Comparison of ENCODE assay signal across 8 cellular contexts in the genomic region with DNA sequence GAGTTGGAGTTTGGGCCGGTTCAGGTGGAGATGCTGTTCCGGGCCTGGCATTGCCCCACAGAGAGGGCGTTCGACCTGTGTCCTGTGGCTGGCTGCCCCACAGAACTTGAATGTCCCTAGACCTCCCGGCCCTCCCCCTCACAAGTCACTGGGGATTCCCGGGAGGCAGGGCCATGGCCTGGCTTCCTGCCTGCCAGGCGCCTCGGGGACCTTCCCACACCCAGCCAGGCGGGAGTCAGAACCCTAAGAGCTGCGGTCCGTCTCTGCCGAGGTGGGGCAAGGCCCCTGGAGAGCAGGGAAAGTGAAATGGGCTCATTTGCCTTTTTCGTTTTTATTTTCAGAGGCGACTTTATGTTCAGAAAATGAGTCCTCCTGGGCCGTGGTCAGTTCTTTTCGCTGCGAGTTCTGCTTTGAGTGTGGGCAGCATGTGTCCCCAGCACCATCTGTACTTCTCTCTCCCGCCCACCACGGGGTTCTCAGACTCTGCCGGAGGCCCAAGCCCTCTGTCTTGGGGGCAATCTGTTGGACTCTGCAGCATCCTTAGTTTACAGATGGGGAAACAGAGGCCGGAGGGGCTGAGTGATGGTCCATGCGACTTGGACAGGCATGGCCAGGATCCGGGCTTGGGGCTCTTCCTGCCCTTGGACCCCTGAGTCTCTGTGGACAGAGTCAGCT. TPM values are rescaled to one million over a fixed set of nuclear protein-coding genes. Genes with fewer than 3 reads are reported as not detected.
A peak's percentile ranks its signal among the peaks of the same experiment; 100 is the strongest.
DNase-seq lines count a peak whose midpoint lies in the region; ATAC-seq and TF ChIP-seq lines count a peak whose summit lies in the region.

No MANE protein-coding gene starts in this region.

- H3K4me3 Mint-ChIP-seq in activated naive CD4-positive, alpha-beta T cell treated with anti-CD3 and anti-CD28 coated beads for 36 hours, result peak overlapping the region; percentile 80
- peak overlapping the region; percentile 78 to 98 (median 90) for H3K4me3 Mint-ChIP-seq in naive B cell
- H3K4me3 Mint-ChIP-seq in progenitor cell of endocrine pancreas (ENCODE audit: low read depth), result no peak overlapping the region

- intact Hi-C loops in activated naive CD4-positive, alpha-beta T cell treated with anti-CD3 and anti-CD28 coated beads for 36 hours (cut with micrococcal nuclease), result loop anchor here (2.0 to 10.0 kb wide), 6 partner anchors 49 to 1765 kb away; partner anchors contain the start of genes RAE1, STX16 and ZNF831

- CTCF ChIA-PET in activated naive CD4-positive, alpha-beta T cell treated with anti-CD3 and anti-CD28 coated beads for 36 hours (lab: Charles Lee), result interaction anchor here (0.7 to 2.7 kb wide), 6 partner anchors 10 to 62 kb away, joined by 3 to 11 read pairs (median 3); no protein-coding TSS in a partner anchor

- peak; percentile 42 for ATAC-seq in HG03108 (IDR thresholded peaks at IDR 0.05; ENCODE audit: unreplicated experiment)
- no peak for ATAC-seq in naive B cell (ENCODE audit: low read depth in 2 of 2)

- H3K36me3 Mint-ChIP-seq in activated naive CD4-positive, alpha-beta T cell treated with anti-CD3 and anti-CD28 coated beads for 36 hours (ENCODE audit: low read depth), result peaks cover 60% of the 10 kb centered on the region
- H3K36me3 Mint-ChIP-seq in naive B cell (peaks cover 8 to 25% of the 10 kb centered on the region in 2 donors), progenitor cell of endocrine pancreas (ENCODE audit: insufficient read depth) (peaks cover 13% of the 10 kb centered on the region)

- H3K27me3 Mint-ChIP-seq in activated naive CD4-positive, alpha-beta T cell treated with anti-CD3 and anti-CD28 coated beads for 36 hours (ENCODE audit: low read depth), result no peaks in the 10 kb centered on the region
- H3K27me3 Mint-ChIP-seq in naive B cell (no peaks in the 10 kb centered on the region), progenitor cell of endocrine pancreas (no peaks in the 10 kb centered on the region)

- no peak for TF ChIP-seq POLR2A in erythroblast (IDR thresholded peaks at IDR 0.05; ENCODE audit: low read length)

- TF ChIP-seq CTCF in progenitor cell of endocrine pancreas (IDR thresholded peaks at IDR 0.05; ENCODE audit: unreplicated experiment), result no peak

- peak overlapping the region; percentile 99 for H3K27ac Mint-ChIP-seq in activated naive CD4-positive, alpha-beta T cell treated with anti-CD3 and anti-CD28 coated beads for 36 hours
- H3K27ac Mint-ChIP-seq in naive B cell (peak overlapping the region; percentile 99 to 100 (median 100)), progenitor cell of endocrine pancreas (no peak overlapping the region)

- peaks cover 88% of the 10 kb centered on the region for H3K4me1 Mint-ChIP-seq in activated naive CD4-positive, alpha-beta T cell treated with anti-CD3 and anti-CD28 coated beads for 36 hours (ENCODE audit: low read depth)
- peaks cover 68 to 90% (median 90%) of the 10 kb centered on the region in 3 donors for H3K4me1 Mint-ChIP-seq in naive B cell
- H3K4me1 Mint-ChIP-seq in progenitor cell of endocrine pancreas (ENCODE audit: low read depth), result peaks cover 6% of the 10 kb centered on the region

- peak in 2 of 3 experiments; percentile 39 to 45 for DNase-seq in NCI-H1417 (lab: John Stamatoyannopoulos, UW)
- no peak for DNase-seq in NCI-H1417 treated with DMSO at 0.1 percent for 48 hours (lab: John Stamatoyannopoulos, UW)
- DNase-seq in activated naive CD4-positive, alpha-beta T cell treated with anti-CD3 and anti-CD28 coated beads for 36 hours, result peak; percentile 86
- peak; percentile 53 for DNase-seq in naive B cell
- no peak for DNase-seq in progenitor cell of endocrine pancreas (ENCODE audit: low spot score, unreplicated experiment)
- no peak for DNase-seq in erythroblast (lab: John Stamatoyannopoulos, UW)
- DNase-seq in NCI-H1930 (lab: John Stamatoyannopoulos, UW), result no peak

- H3K9me3 Mint-ChIP-seq in activated naive CD4-positive, alpha-beta T cell treated with anti-CD3 and anti-CD28 coated beads for 36 hours, result no peaks in the 10 kb centered on the region
- H3K9me3 Mint-ChIP-seq in naive B cell (no peaks in the 10 kb centered on the region), progenitor cell of endocrine pancreas (ENCODE audit: low read depth) (no peaks in the 10 kb centered on the region)

RNA-seq across cellular contexts. Expression of gene RBM38, which starts 8.5 kb away (rescaled TPM):
- 10 to 100 TPM; 60.3 to 63.1 TPM for total RNA-seq in activated naive CD4-positive, alpha-beta T cell treated with anti-CD3 and anti-CD28 coated beads for 36 hours
- 100 to 1,000 TPM in 5 of 6 donors, 10 to 100 TPM in 1; 80.1 to 189 (median 157) TPM for polyA plus RNA-seq in naive B cell (ENCODE audit: low read depth in 6 of 6)
- 21.0 and 24.1 TPM in 2 replicates for total RNA-seq in progenitor cell of endocrine pancreas

RNA-seq across cellular contexts. Expression of gene RAE1, which starts 48.7 kb away (rescaled TPM):
- 10 to 100 TPM; 45.6 to 46.5 TPM for total RNA-seq in activated naive CD4-positive, alpha-beta T cell treated with anti-CD3 and anti-CD28 coated beads for 36 hours
- 10 to 100 TPM; 31.1 to 55.1 (median 39.8) TPM for polyA plus RNA-seq in naive B cell (ENCODE audit: low read depth in 6 of 6)
- total RNA-seq in progenitor cell of endocrine pancreas, result 44.6 and 47.3 TPM in 2 replicates

Comparison
In these comparisons a context has a peak if more than half of its experiments do, and no peak if none do; other contexts are left out.
1. DNase-seq: peak in NCI-H1417 (2 of 3), activated naive CD4-positive, alpha-beta T cell treated with anti-CD3 and anti-CD28 coated beads for 36 hours (single experiment) and naive B cell (single experiment); none in NCI-H1417 treated with DMSO at 0.1 percent for 48 hours (single experiment), progenitor cell of endocrine pancreas (single experiment), erythroblast (0 of 2) and NCI-H1930 (0 of 2).